Comparison of ENCODE assay signal across 15 cellular contexts in the genomic region with DNA sequence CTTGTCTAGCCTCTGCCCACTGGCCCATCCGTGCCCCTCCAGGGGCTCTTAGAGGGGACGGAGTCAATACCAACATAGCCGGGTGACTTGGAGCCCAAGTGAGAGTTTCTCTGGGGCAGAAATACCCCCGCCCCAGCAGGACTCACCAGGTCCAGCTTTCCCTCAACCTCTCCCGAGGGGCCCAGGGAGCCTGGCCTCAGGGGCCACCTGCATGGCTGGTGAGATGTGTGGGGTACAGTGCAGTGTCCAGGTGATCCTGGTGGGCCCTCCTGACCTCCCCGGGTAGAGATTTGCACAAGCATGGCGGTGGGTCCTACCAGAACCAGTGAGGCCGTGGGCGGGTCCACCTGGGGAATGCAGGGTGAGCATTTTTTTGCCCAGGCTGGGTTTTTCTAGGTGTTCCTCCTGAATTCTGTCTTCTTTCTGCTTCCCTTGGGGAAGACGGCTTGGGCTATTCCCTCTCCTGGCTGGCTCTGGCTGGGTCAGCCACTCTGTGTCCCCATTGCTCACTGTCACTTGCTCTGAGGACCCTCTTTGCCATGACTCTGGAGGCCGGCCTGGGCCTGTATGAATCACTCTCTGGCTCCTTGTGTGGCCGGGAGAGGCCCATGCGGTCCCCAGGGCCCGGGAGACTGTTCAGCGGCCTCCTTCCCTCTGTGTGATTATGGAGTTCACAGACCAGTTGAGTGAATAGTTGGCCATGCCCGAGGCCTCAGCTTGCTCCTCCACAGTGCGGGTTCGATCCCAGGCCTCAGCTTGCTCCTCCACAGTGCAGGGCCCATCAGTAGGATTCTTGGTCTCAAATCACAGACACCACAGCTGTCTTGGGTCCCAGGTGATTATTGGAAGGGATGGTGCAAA.
"Had no signal": no experiment of that assay in that cellular context is flagged by ENCODE, and none has a peak within 500 bp of the region (broad histone marks: within the 10 kb centered on the region; RNA-seq: fewer than 3 reads in every experiment).

No MANE protein-coding gene starts in this region.

- H3K27ac Mint-ChIP-seq: activated CD4-positive, alpha-beta T cell treated with anti-CD3 and anti-CD28 coated beads, Interleukin-2, amount 10 ng/mL, durations not matched to agents 7 days and 5 days; activated naive CD8-positive, alpha-beta T cell; activated T-cell treated with anti-CD3 and anti-CD28 coated beads, Interleukin-2, amount 50 U/mL, for 72 hours; neural progenitor cell; stimulated activated memory B cell treated with anti-CD40 and anti-IgM and Interleukin-4, amounts not matched to agents 10 μg/mL and 1 μg/mL and 100 μg/mL, for 72 hours; T-helper 2 cell treated with Interferon-gamma antibody and Interleukin-4, amounts not matched to agents 5 μg/mL and 100 μg/mL, for 36 hours had no signal

- DNase-seq: activated CD4-positive, alpha-beta T cell treated with anti-CD3 and anti-CD28 coated beads, Interleukin-2, amount 10 ng/mL, durations not matched to agents 7 days and 5 days; activated CD8-positive, alpha-beta memory T cell treated with anti-CD3 and anti-CD28 coated beads, Interleukin-2, amount 50 U/mL, for 4 hours; activated gamma-delta T cell treated with Interleukin-2 at 50 U/mL for 16 hours; activated T-cell treated with anti-CD3 and anti-CD28 coated beads, Interleukin-2, amount 50 U/mL, for 72 hours; amygdala; body of pancreas; caudate nucleus; foreskin keratinocyte; left ventricle myocardium inferior; sigmoid colon; stimulated activated CD4-positive, alpha-beta T cell treated with anti-CD3 and anti-CD28 coated beads, Interleukin-4, amount 100 ng/mL, for 4 hours had no signal

- ATAC-seq: activated T-cell treated with anti-CD3 and anti-CD28 coated beads, Interleukin-2, amount 50 U/mL, for 72 hours; body of pancreas; foreskin keratinocyte; stimulated activated memory B cell treated with anti-CD40 and anti-IgM and Interleukin-4, amounts not matched to agents 10 μg/mL and 1 μg/mL and 100 μg/mL, for 72 hours had no signal

- H3K4me1 Mint-ChIP-seq: activated CD4-positive, alpha-beta T cell treated with anti-CD3 and anti-CD28 coated beads, Interleukin-2, amount 10 ng/mL, durations not matched to agents 7 days and 5 days; neural progenitor cell; stimulated activated memory B cell treated with anti-CD40 and anti-IgM and Interleukin-4, amounts not matched to agents 10 μg/mL and 1 μg/mL and 100 μg/mL, for 72 hours had no signal

- H3K4me3 Mint-ChIP-seq: activated CD4-positive, alpha-beta T cell treated with anti-CD3 and anti-CD28 coated beads, Interleukin-2, amount 10 ng/mL, durations not matched to agents 7 days and 5 days; activated naive CD8-positive, alpha-beta T cell; activated T-cell treated with anti-CD3 and anti-CD28 coated beads, Interleukin-2, amount 50 U/mL, for 72 hours; neural progenitor cell; stimulated activated memory B cell treated with anti-CD40 and anti-IgM and Interleukin-4, amounts not matched to agents 10 μg/mL and 1 μg/mL and 100 μg/mL, for 72 hours; T-helper 2 cell treated with Interferon-gamma antibody and Interleukin-4, amounts not matched to agents 5 μg/mL and 100 μg/mL, for 36 hours had no signal

- H3K36me3 Mint-ChIP-seq: activated naive CD8-positive, alpha-beta T cell; neural progenitor cell; stimulated activated memory B cell treated with anti-CD40 and anti-IgM and Interleukin-4, amounts not matched to agents 10 μg/mL and 1 μg/mL and 100 μg/mL, for 72 hours had no signal
